Comparison of ENCODE assay signal across 9 cellular contexts in the genomic region with DNA sequence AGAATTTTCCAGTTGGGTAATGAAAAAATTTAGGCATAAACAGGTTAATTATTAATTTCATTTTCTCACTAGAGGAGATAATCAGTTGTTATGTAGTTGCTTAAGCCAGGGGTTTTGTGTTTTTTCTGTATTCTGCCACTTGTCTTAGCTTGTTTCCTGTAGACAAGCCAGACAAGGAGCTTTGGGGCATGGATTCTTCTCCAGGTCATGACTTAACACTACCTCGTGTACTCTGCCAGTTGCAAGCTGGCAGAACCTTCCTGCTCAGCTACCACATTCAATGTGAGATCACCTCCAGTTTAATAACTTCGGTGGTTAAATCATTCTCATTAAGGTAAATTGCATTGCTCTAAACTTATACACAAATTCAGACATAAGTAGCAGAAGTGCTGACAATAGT. TPM values are rescaled to one million over a fixed set of nuclear protein-coding genes. Genes with fewer than 3 reads are reported as not detected.
A peak's percentile ranks its signal among the peaks of the same experiment; 100 is the strongest.
DNase-seq lines count a peak whose midpoint lies in the region; ATAC-seq and TF ChIP-seq lines count a peak whose summit lies in the region.
"Had no signal": no experiment of that assay in that cellular context is flagged by ENCODE, and none has a peak within 500 bp of the region (broad histone marks: within the 10 kb centered on the region; RNA-seq: fewer than 3 reads in every experiment).

No MANE protein-coding gene starts in this region.

- H3K9me3 ChIP-seq in testis = no peaks in the 10 kb centered on the region
- H3K9me3 ChIP-seq: heart left ventricle had no signal

- H3K4me1 ChIP-seq in testis = peaks cover 9% of the 10 kb centered on the region

- no peak for TF ChIP-seq CTCF in 22Rv1 (IDR thresholded peaks at IDR 0.05)
- TF ChIP-seq CTCF in HFF-Myc (IDR thresholded peaks at IDR 0.05; ENCODE audit: low read depth, low read length, missing control alignments) = no peak
- TF ChIP-seq CTCF in mesothelial cell of epicardium (IDR thresholded peaks at IDR 0.05; ENCODE audit: unreplicated experiment) = no peak
- TF ChIP-seq CTCF in testis (IDR thresholded peaks at IDR 0.05) = no peak

- no peaks in the 10 kb centered on the region for H3K27me3 Mint-ChIP-seq in activated naive CD8-positive, alpha-beta T cell treated with anti-CD3 and anti-CD28 coated beads, Interleukin-2, amount 10 ng/mL, durations not matched to agents 7 days and 5 days
- H3K27me3 Mint-ChIP-seq in mesothelial cell of epicardium (ENCODE audit: low read depth) = no peaks in the 10 kb centered on the region

- peaks cover 18% of the 10 kb centered on the region for H3K36me3 Mint-ChIP-seq in activated naive CD8-positive, alpha-beta T cell treated with anti-CD3 and anti-CD28 coated beads, Interleukin-2, amount 10 ng/mL, durations not matched to agents 7 days and 5 days
- no peaks in the 10 kb centered on the region for H3K36me3 Mint-ChIP-seq in mesothelial cell of epicardium

- H3K4me3 ChIP-seq in HFF-Myc (replicated peaks; ENCODE audit: low read depth, low read length) (peak overlapping the region; percentile 81), testis (no peak overlapping the region)

- no peak for DNase-seq in HFF-Myc (ENCODE audit: extremely low read depth, low read depth)
- no peak for DNase-seq in activated naive CD8-positive, alpha-beta T cell treated with anti-CD3 and anti-CD28 coated beads, Interleukin-2, amount 10 ng/mL, durations not matched to agents 7 days and 5 days
- no peak for DNase-seq in mesothelial cell of epicardium (ENCODE audit: low spot score in 2 of 2, unreplicated experiment in 2 of 2)
- no peak for DNase-seq in testis
- no peak for DNase-seq in SHP77 (lab: John Stamatoyannopoulos, UW)
- no peak for DNase-seq in activated gamma-delta T cell (lab: John Stamatoyannopoulos, UW)

- no peak for ATAC-seq in activated naive CD8-positive, alpha-beta T cell treated with anti-CD3 and anti-CD28 coated beads, Interleukin-2, amount 10 ng/mL, durations not matched to agents 7 days and 5 days (ENCODE audit: low read depth)
- no peak for ATAC-seq in activated CD4-positive, CD25-positive, alpha-beta regulatory T cell treated with anti-CD3 and anti-CD28 coated beads, Interleukin-2, amount 50 U/mL, for 24 hours
- ATAC-seq: heart left ventricle had no signal

- no peaks in the 10 kb centered on the region for H3K36me3 ChIP-seq in testis (ENCODE audit: low read depth, missing control alignments)

- intact Hi-C loops in testis (cut with DNase I; ENCODE audit: low total_unique reads) = no loop called here

- H3K27ac ChIP-seq in 22Rv1 = peak overlapping the region; percentile 78; the same call in 1 of the 2 replicates
- no peak overlapping the region for H3K27ac ChIP-seq in testis

- POLR2A ChIA-PET in activated naive CD8-positive, alpha-beta T cell treated with anti-CD3 and anti-CD28 coated beads, Interleukin-2, amount 10 ng/mL, durations not matched to agents 7 days and 5 days (lab: Charles Lee) = interaction anchor here (0.5 to 7.8 kb wide), 15 partner anchors 10 to 420 kb away, joined by 3 to 202 read pairs (median 6); partner anchors contain the start of genes H2AZ2, MYO1G, PURB and TBRG4

- WGBS in testis, 2 donors = 41 to 47% methylated on average over 2 of the region's 2 CpGs

- no peaks in the 10 kb centered on the region for H3K9me3 Mint-ChIP-seq in activated naive CD8-positive, alpha-beta T cell treated with anti-CD3 and anti-CD28 coated beads, Interleukin-2, amount 10 ng/mL, durations not matched to agents 7 days and 5 days
- no peaks in the 10 kb centered on the region for H3K9me3 Mint-ChIP-seq in mesothelial cell of epicardium

- peaks cover 38% of the 10 kb centered on the region for H3K4me1 Mint-ChIP-seq in activated naive CD8-positive, alpha-beta T cell treated with anti-CD3 and anti-CD28 coated beads, Interleukin-2, amount 10 ng/mL, durations not matched to agents 7 days and 5 days
- H3K4me1 Mint-ChIP-seq in mesothelial cell of epicardium = peaks cover 19% of the 10 kb centered on the region

- peak overlapping the region; percentile 89 for H3K27ac Mint-ChIP-seq in activated naive CD8-positive, alpha-beta T cell treated with anti-CD3 and anti-CD28 coated beads, Interleukin-2, amount 10 ng/mL, durations not matched to agents 7 days and 5 days
- H3K27ac Mint-ChIP-seq in mesothelial cell of epicardium = peak overlapping the region; percentile 89

- H3K4me3 Mint-ChIP-seq in activated naive CD8-positive, alpha-beta T cell treated with anti-CD3 and anti-CD28 coated beads, Interleukin-2, amount 10 ng/mL, durations not matched to agents 7 days and 5 days = peak overlapping the region; percentile 93
- H3K4me3 Mint-ChIP-seq in mesothelial cell of epicardium = no peak overlapping the region

- H3K27me3 ChIP-seq in testis = no peaks in the 10 kb centered on the region
- H3K27me3 ChIP-seq: heart left ventricle had no signal

- no peak for TF ChIP-seq POLR2A in testis (IDR thresholded peaks at IDR 0.05)

RNA-seq across cellular contexts. Expression of gene CCM2, which starts 1.8 kb away (rescaled TPM):
- total RNA-seq in activated naive CD8-positive, alpha-beta T cell treated with anti-CD3 and anti-CD28 coated beads, Interleukin-2, amount 10 ng/mL, durations not matched to agents 7 days and 5 days = 100 to 1,000 TPM; 126 to 132 TPM
- 32.3 to 35.1 TPM (median 34.1 TPM) in 3 replicates for total RNA-seq in mesothelial cell of epicardium
- total RNA-seq in testis = 10 to 100 TPM; 85.4 to 95.1 TPM
- polyA plus RNA-seq in testis (ENCODE audit: insufficient read depth, low read depth, low replicate concordance) = 57.6 TPM

RNA-seq across cellular contexts. Expression of gene MYO1G, which starts 23.0 kb away (rescaled TPM):
- 100 to 1,000 TPM; 382 to 403 TPM for total RNA-seq in activated naive CD8-positive, alpha-beta T cell treated with anti-CD3 and anti-CD28 coated beads, Interleukin-2, amount 10 ng/mL, durations not matched to agents 7 days and 5 days
- 0.65 to 0.69 TPM (median 0.66 TPM) in 3 replicates for total RNA-seq in mesothelial cell of epicardium
- 1 to 10 TPM in 1 of 2 donors, under 1 TPM in 1; 0.63 to 1.7 TPM for total RNA-seq in testis
- 2.5 TPM for polyA plus RNA-seq in testis (ENCODE audit: insufficient read depth, low read depth, low replicate concordance)

Comparison
In these comparisons a context has a peak if more than half of its experiments do, and no peak if none do; other contexts are left out.
1. RNA of gene MYO1G, which starts 23.0 kb away (total RNA-seq): 382 to 403 TPM in activated naive CD8-positive, alpha-beta T cell treated with anti-CD3 and anti-CD28 coated beads, Interleukin-2, amount 10 ng/mL, durations not matched to agents 7 days and 5 days; 0.63 to 1.7 TPM in testis and 0.65 to 0.69 TPM in mesothelial cell of epicardium; every median in the first group is over 100 times any median in the second.